ENCODE assay signal across 1 cellular context in the genomic region with DNA sequence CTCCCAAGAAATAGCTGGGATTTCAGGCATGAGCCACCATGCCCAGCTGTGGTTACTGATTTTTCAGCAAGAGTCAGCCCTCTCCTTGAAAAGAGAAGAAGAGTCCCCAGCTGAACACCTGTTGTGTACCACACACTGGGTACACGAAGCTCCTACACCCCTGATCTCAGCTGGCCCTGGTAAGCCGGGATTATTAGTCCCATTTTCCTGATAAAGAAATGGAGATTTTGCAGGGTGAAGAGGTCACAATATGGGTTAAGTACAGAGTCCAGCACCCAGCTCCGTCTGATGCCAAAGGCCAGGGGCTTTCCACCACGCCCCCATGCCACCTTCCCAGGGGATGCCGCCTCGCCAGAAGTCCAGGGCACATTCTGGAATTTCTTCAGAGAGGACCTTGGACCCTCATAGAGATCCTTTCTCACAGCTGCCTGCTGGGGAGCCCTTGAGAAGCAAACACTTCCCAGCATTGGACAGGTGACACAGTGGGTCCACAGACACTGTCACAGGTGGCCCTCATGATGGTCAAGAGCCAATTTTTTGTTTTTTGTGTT.
TF ChIP-seq lines count a peak whose summit lies in the region.

No MANE protein-coding gene starts in this region.

TF ChIP-seq in HepG2, 621 proteins besides CTCF, POLR2A, EP300 and RAD21:
- peak in 1 of 2 experiments; percentile 52; a peak in 1 of 4 replicates for TF ChIP-seq NR2F1 (CRISPR knock-in tag; IDR thresholded peaks at IDR 0.05)
- TF ChIP-seq, protein P1, sequence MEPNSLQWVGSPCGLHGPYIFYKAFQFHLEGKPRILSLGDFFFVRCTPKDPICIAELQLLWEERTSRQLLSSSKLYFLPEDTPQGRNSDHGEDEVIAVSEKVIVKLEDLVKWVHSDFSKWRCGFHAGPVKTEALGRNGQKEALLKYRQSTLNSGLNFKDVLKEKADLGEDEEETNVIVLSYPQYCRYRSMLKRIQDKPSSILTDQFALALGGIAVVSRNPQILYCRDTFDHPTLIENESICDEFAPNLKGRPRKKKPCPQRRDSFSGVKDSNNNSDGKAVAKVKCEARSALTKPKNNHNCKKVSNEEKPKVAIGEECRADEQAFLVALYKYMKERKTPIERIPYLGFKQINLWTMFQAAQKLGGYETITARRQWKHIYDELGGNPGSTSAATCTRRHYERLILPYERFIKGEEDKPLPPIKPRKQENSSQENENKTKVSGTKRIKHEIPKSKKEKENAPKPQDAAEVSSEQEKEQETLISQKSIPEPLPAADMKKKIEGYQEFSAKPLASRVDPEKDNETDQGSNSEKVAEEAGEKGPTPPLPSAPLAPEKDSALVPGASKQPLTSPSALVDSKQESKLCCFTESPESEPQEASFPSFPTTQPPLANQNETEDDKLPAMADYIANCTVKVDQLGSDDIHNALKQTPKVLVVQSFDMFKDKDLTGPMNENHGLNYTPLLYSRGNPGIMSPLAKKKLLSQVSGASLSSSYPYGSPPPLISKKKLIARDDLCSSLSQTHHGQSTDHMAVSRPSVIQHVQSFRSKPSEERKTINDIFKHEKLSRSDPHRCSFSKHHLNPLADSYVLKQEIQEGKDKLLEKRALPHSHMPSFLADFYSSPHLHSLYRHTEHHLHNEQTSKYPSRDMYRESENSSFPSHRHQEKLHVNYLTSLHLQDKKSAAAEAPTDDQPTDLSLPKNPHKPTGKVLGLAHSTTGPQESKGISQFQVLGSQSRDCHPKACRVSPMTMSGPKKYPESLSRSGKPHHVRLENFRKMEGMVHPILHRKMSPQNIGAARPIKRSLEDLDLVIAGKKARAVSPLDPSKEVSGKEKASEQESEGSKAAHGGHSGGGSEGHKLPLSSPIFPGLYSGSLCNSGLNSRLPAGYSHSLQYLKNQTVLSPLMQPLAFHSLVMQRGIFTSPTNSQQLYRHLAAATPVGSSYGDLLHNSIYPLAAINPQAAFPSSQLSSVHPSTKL (CRISPR knock-in tag; IDR thresholded peaks at IDR 0.05): 0 out of 2 replicates have a peak, but pooled peaks have one; percentile 17
- TF ChIP-seq HNF4G (IDR thresholded peaks at IDR 0.05; ENCODE audit: borderline replicate concordance, low read depth, low read length): peak; percentile 51; the same call in 1 of the 2 replicates
- TF ChIP-seq HNF4G (CRISPR knock-in tag; IDR thresholded peaks at IDR 0.05; ENCODE audit: borderline replicate concordance, low read depth): no peak
- TF ChIP-seq, protein P2, sequence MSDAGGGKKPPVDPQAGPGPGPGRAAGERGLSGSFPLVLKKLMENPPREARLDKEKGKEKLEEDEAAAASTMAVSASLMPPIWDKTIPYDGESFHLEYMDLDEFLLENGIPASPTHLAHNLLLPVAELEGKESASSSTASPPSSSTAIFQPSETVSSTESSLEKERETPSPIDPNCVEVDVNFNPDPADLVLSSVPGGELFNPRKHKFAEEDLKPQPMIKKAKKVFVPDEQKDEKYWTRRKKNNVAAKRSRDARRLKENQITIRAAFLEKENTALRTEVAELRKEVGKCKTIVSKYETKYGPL (CRISPR knock-in tag; IDR thresholded peaks at IDR 0.05): no peak
- TF ChIP-seq, protein P3, sequence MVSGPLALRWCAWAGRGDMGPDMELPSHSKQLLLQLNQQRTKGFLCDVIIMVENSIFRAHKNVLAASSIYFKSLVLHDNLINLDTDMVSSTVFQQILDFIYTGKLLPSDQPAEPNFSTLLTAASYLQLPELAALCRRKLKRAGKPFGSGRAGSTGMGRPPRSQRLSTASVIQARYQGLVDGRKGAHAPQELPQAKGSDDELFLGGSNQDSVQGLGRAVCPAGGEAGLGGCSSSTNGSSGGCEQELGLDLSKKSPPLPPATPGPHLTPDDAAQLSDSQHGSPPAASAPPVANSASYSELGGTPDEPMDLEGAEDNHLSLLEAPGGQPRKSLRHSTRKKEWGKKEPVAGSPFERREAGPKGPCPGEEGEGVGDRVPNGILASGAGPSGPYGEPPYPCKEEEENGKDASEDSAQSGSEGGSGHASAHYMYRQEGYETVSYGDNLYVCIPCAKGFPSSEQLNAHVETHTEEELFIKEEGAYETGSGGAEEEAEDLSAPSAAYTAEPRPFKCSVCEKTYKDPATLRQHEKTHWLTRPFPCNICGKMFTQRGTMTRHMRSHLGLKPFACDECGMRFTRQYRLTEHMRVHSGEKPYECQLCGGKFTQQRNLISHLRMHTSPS (CRISPR knock-in tag; IDR thresholded peaks at IDR 0.05; ENCODE audit: low read depth): peak; percentile 65; the same call in 1 of the 2 replicates
- peak; percentile 61; the same call in 1 of the 2 replicates for TF ChIP-seq HNF4A (CRISPR knock-in tag; IDR thresholded peaks at IDR 0.05)
- TF ChIP-seq ZNF629 (CRISPR knock-in tag; conservative IDR thresholded peaks at IDR 0.05): peak; percentile 79; the same call in 1 of the 2 replicates
- TF ChIP-seq RARA (CRISPR knock-in tag; IDR thresholded peaks at IDR 0.05): 0 out of 2 replicates have a peak, but pooled peaks have one; percentile 40
- no peak for TF ChIP-seq HOXA7 (CRISPR knock-in tag; IDR thresholded peaks at IDR 0.05)
- peak; percentile 17; the same call in 1 of the 2 replicates for TF ChIP-seq NR2F2 (IDR thresholded peaks at IDR 0.05; ENCODE audit: borderline replicate concordance, low read depth)
- no peak for TF ChIP-seq FOXK2 (IDR thresholded peaks at IDR 0.05)
